In the genomic region with DNA sequence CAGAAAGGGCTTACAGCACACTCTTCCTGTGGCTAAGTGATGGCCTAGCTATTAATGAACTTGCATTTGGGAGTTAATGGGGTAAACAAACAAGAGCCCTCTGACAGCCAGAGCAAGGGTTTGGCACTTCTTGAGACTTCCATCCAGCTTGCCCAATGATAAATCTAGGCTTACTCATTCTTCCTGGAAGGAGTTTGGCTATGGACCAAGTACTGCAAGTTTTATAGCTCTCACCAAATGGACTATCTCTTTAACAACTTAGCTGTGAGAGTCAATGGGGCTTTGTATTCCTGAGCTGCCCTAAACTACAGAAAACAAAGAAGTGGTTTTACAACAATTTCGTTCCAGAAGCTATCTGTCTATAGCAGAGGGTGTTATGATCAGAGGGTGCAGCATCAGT, we compare ENCODE assay signal across 2 cellular contexts.
TF ChIP-seq lines count a peak whose summit lies in the region.

No MANE protein-coding gene starts in this region.

TF ChIP-seq in HCT116, 20 proteins besides CTCF, POLR2A, EP300 and RAD21 (continued from another document):
- TF ChIP-seq, protein P1, sequence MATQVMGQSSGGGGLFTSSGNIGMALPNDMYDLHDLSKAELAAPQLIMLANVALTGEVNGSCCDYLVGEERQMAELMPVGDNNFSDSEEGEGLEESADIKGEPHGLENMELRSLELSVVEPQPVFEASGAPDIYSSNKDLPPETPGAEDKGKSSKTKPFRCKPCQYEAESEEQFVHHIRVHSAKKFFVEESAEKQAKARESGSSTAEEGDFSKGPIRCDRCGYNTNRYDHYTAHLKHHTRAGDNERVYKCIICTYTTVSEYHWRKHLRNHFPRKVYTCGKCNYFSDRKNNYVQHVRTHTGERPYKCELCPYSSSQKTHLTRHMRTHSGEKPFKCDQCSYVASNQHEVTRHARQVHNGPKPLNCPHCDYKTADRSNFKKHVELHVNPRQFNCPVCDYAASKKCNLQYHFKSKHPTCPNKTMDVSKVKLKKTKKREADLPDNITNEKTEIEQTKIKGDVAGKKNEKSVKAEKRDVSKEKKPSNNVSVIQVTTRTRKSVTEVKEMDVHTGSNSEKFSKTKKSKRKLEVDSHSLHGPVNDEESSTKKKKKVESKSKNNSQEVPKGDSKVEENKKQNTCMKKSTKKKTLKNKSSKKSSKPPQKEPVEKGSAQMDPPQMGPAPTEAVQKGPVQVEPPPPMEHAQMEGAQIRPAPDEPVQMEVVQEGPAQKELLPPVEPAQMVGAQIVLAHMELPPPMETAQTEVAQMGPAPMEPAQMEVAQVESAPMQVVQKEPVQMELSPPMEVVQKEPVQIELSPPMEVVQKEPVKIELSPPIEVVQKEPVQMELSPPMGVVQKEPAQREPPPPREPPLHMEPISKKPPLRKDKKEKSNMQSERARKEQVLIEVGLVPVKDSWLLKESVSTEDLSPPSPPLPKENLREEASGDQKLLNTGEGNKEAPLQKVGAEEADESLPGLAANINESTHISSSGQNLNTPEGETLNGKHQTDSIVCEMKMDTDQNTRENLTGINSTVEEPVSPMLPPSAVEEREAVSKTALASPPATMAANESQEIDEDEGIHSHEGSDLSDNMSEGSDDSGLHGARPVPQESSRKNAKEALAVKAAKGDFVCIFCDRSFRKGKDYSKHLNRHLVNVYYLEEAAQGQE (IDR thresholded peaks at IDR 0.05; ENCODE audit: low read depth), result no peak
- 0 out of 2 replicates have a peak, but pooled peaks have one; percentile 11 for TF ChIP-seq FOSL1 (IDR thresholded peaks at IDR 0.05; ENCODE audit: low read depth)

TF ChIP-seq in SK-N-SH treated with all-trans-retinoic acid at 6 μM for 48 hours, 23 proteins besides CTCF, POLR2A, EP300 and RAD21 (continued from another document):
- TF ChIP-seq TOX (CRISPR knock-in tag; IDR thresholded peaks at IDR 0.05; ENCODE audit: borderline replicate concordance), result no peak
- TF ChIP-seq, protein P2, sequence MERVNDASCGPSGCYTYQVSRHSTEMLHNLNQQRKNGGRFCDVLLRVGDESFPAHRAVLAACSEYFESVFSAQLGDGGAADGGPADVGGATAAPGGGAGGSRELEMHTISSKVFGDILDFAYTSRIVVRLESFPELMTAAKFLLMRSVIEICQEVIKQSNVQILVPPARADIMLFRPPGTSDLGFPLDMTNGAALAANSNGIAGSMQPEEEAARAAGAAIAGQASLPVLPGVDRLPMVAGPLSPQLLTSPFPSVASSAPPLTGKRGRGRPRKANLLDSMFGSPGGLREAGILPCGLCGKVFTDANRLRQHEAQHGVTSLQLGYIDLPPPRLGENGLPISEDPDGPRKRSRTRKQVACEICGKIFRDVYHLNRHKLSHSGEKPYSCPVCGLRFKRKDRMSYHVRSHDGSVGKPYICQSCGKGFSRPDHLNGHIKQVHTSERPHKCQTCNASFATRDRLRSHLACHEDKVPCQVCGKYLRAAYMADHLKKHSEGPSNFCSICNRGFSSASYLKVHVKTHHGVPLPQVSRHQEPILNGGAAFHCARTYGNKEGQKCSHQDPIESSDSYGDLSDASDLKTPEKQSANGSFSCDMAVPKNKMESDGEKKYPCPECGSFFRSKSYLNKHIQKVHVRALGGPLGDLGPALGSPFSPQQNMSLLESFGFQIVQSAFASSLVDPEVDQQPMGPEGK (CRISPR knock-in tag; IDR thresholded peaks at IDR 0.05; ENCODE audit: borderline replicate concordance), result no peak
- TF ChIP-seq ESRRG (CRISPR knock-in tag; IDR thresholded peaks at IDR 0.05), result no peak
- TF ChIP-seq CSDC2 (CRISPR knock-in tag; IDR thresholded peaks at IDR 0.05), result no peak
- TF ChIP-seq ISL1 (CRISPR knock-in tag; IDR thresholded peaks at IDR 0.05), result no peak
- TF ChIP-seq, protein P3, sequence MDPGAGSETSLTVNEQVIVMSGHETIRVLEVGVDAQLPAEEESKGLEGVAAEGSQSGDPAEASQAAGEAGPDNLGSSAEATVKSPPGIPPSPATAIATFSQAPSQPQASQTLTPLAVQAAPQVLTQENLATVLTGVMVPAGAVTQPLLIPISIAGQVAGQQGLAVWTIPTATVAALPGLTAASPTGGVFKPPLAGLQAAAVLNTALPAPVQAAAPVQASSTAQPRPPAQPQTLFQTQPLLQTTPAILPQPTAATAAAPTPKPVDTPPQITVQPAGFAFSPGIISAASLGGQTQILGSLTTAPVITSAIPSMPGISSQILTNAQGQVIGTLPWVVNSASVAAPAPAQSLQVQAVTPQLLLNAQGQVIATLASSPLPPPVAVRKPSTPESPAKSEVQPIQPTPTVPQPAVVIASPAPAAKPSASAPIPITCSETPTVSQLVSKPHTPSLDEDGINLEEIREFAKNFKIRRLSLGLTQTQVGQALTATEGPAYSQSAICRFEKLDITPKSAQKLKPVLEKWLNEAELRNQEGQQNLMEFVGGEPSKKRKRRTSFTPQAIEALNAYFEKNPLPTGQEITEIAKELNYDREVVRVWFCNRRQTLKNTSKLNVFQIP (CRISPR knock-in tag; IDR thresholded peaks at IDR 0.05; ENCODE audit: borderline replicate concordance, low read depth), result no peak
- no peak for TF ChIP-seq ZFP3 (CRISPR knock-in tag; IDR thresholded peaks at IDR 0.05)
